In genomic region chr16:3961449-3961849, GRCh38 we compare ENCODE assay signal across 10 cellular contexts.
DNase-seq lines count a peak whose midpoint lies in the region; ATAC-seq and FAIRE-seq lines count a peak whose summit lies in the region.
"Had no signal": no experiment of that assay in that cellular context is flagged by ENCODE, and none has a peak within 500 bp of the region (broad histone marks: within the 10 kb centered on the region; RNA-seq: fewer than 3 reads in every experiment).

No MANE protein-coding gene starts in this region.

- no peaks in the 10 kb centered on the region for H3K9me3 Mint-ChIP-seq in stimulated activated memory B cell treated with anti-CD40 and anti-IgM and Interleukin-4, amounts not matched to agents 10 μg/mL and 1 μg/mL and 100 μg/mL, for 72 hours

- FAIRE-seq in frontal cortex (lab: Jason Lieb, UNC), result no peak

- no peaks in the 10 kb centered on the region for H3K9me3 ChIP-seq in skeletal muscle satellite cell (replicated peaks; ENCODE audit: low read length)

- peak overlapping the region; percentile 92 for H3K4me2 ChIP-seq in skeletal muscle satellite cell (ENCODE audit: low read length)

- H3K27ac Mint-ChIP-seq in stimulated activated memory B cell treated with anti-CD40 and anti-IgM and Interleukin-4, amounts not matched to agents 10 μg/mL and 1 μg/mL and 100 μg/mL, for 72 hours, result no peak overlapping the region

- no peak for ATAC-seq in stimulated activated memory B cell treated with anti-CD40 and anti-IgM and Interleukin-4, amounts not matched to agents 10 μg/mL and 1 μg/mL and 100 μg/mL, for 72 hours

- peak; percentile 68 for DNase-seq in EH (ENCODE audit: low read depth)
- peak; percentile 52 to 65 for DNase-seq in SHP77 (lab: John Stamatoyannopoulos, UW)
- peak; percentile 49 for DNase-seq in frontal cortex (ENCODE audit: low spot score in 2 of 2)
- DNase-seq in NCI-H2107 treated with DMSO at 0.1 percent for 48 hours (lab: John Stamatoyannopoulos, UW; ENCODE audit: unreplicated experiment), result no peak
- no peak for DNase-seq in NCI-H2029 (lab: John Stamatoyannopoulos, UW)
- no peak for DNase-seq in activated CD4-positive, alpha-beta T cell treated with anti-CD3 and anti-CD28 coated beads, Interleukin-2, amount 50 U/mL, for 48 hours
- DNase-seq: glutamatergic neuron, MM.1S had no signal

- H3K4me1 Mint-ChIP-seq in stimulated activated memory B cell treated with anti-CD40 and anti-IgM and Interleukin-4, amounts not matched to agents 10 μg/mL and 1 μg/mL and 100 μg/mL, for 72 hours, result peaks cover 15% of the 10 kb centered on the region

- H3K9ac ChIP-seq in skeletal muscle satellite cell (ENCODE audit: low read depth, low read length), result peak overlapping the region; percentile 85

- H3K27me3 ChIP-seq in skeletal muscle satellite cell (ENCODE audit: control insufficient read depth, insufficient read depth, low read length), result no peaks in the 10 kb centered on the region

- peaks cover 10% of the 10 kb centered on the region for H3K36me3 ChIP-seq in skeletal muscle satellite cell (ENCODE audit: insufficient read depth, low read length)

- peaks cover 9% of the 10 kb centered on the region for H3K36me3 Mint-ChIP-seq in stimulated activated memory B cell treated with anti-CD40 and anti-IgM and Interleukin-4, amounts not matched to agents 10 μg/mL and 1 μg/mL and 100 μg/mL, for 72 hours

- H3K27me3 Mint-ChIP-seq in stimulated activated memory B cell treated with anti-CD40 and anti-IgM and Interleukin-4, amounts not matched to agents 10 μg/mL and 1 μg/mL and 100 μg/mL, for 72 hours, result peaks cover 29% of the 10 kb centered on the region

- peak overlapping the region; percentile 73 for H3K4me3 ChIP-seq in skeletal muscle satellite cell (ENCODE audit: low read length)

- peaks cover 8% of the 10 kb centered on the region for H3K4me1 ChIP-seq in skeletal muscle satellite cell (ENCODE audit: control insufficient read depth, insufficient read depth, low read length)

- H3K4me3 Mint-ChIP-seq in stimulated activated memory B cell treated with anti-CD40 and anti-IgM and Interleukin-4, amounts not matched to agents 10 μg/mL and 1 μg/mL and 100 μg/mL, for 72 hours, result no peak overlapping the region

Comparison
In these comparisons a context has a peak if more than half of its experiments do, and no peak if none do; other contexts are left out.
1. DNase-seq: peak in EH (single experiment), SHP77 (2 of 2) and frontal cortex (2 of 2); none in NCI-H2107 treated with DMSO at 0.1 percent for 48 hours (single experiment), NCI-H2029 (single experiment) and activated CD4-positive, alpha-beta T cell treated with anti-CD3 and anti-CD28 coated beads, Interleukin-2, amount 50 U/mL, for 48 hours (0 of 2).